Comparison of ENCODE assay signal across 9 cellular contexts in genomic region chr2:121128741-121129659, GRCh38.
DNase-seq lines count a peak whose midpoint lies in the region; ATAC-seq, FAIRE-seq and TF ChIP-seq lines count a peak whose summit lies in the region.
"Had no signal": no experiment of that assay in that cellular context is flagged by ENCODE, and none has a peak within 500 bp of the region (broad histone marks: within the 10 kb centered on the region; RNA-seq: fewer than 3 reads in every experiment).

No MANE protein-coding gene starts in this region.

- H3K27me3 ChIP-seq in mesendoderm (ENCODE audit: insufficient read depth, low read length, poor library complexity), result no peaks in the 10 kb centered on the region

- H3K36me3 ChIP-seq in mesendoderm (ENCODE audit: control insufficient read depth, insufficient read depth, low read length), result no peaks in the 10 kb centered on the region

- no peak overlapping the region for H3K4me2 ChIP-seq in mesendoderm (ENCODE audit: low read length)

- H3K27ac ChIP-seq in mesendoderm (ENCODE audit: low read depth, low read length), result no peak overlapping the region

- no peak overlapping the region for H3K9ac ChIP-seq in mesendoderm (ENCODE audit: low read length)

- no peak for TF ChIP-seq POLR2A in H54 (IDR thresholded peaks at IDR 0.05; ENCODE audit: low read depth, low read length)

- ATAC-seq in GM19328 (IDR thresholded peaks at IDR 0.05; ENCODE audit: unreplicated experiment) (no peak), sciatic nerve (no peak)

- DNase-seq in stimulated activated CD4-positive, alpha-beta T cell treated with anti-CD3 and anti-CD28 coated beads, Interleukin-15, amount 100 ng/mL, for 24 hours, result peak; percentile 39
- no peak for DNase-seq in stimulated activated CD4-positive, alpha-beta T cell treated with anti-CD3 and anti-CD28 coated beads, Interleukin-1b, Interleukin-23, amount 100 ng/mL, for 48 hours
- DNase-seq in NCI-H226 (peak; percentile 52), chondrocyte (ENCODE audit: low spot score) (no peak), mesendoderm (peak; percentile 86), H54 (ENCODE audit: insufficient read length, low spot score) (no peak), sciatic nerve (ENCODE audit: low spot score) (no peak)

- no peak overlapping the region for H2BK15ac ChIP-seq in mesendoderm (replicated peaks; ENCODE audit: low read depth)

- H3K4me1 Mint-ChIP-seq in chondrocyte (ENCODE audit: low read depth), result peaks cover 3% of the 10 kb centered on the region
- H3K4me1 Mint-ChIP-seq: central memory CD8-positive, alpha-beta T cell had no signal

- H3K79me2 ChIP-seq in mesendoderm (ENCODE audit: control insufficient read depth, insufficient read depth, low read length), result no peaks in the 10 kb centered on the region

- no peak overlapping the region for H3K56ac ChIP-seq in mesendoderm (ENCODE audit: low read length)

- H2BK120ac ChIP-seq in mesendoderm (ENCODE audit: low read depth, low read length), result no peak overlapping the region

- H3K36me3 Mint-ChIP-seq in chondrocyte (ENCODE audit: low read depth), result no peaks in the 10 kb centered on the region

- H3K79me1 ChIP-seq in mesendoderm (ENCODE audit: low read length), result no peaks in the 10 kb centered on the region

- no peak overlapping the region for H4K5ac ChIP-seq in mesendoderm (ENCODE audit: low read length)

- H3K27ac Mint-ChIP-seq in chondrocyte (ENCODE audit: unreplicated experiment), result no peak overlapping the region

- no peak overlapping the region for H3K18ac ChIP-seq in mesendoderm (ENCODE audit: low read length)

- H3K23ac ChIP-seq in mesendoderm (ENCODE audit: low read length), result no peak overlapping the region

- peaks cover 2% of the 10 kb centered on the region for H3K4me1 ChIP-seq in mesendoderm (ENCODE audit: control insufficient read depth, low read depth, low read length)

- no peak overlapping the region for H3K4me3 ChIP-seq in mesendoderm (ENCODE audit: low read length)

- FAIRE-seq in H54 (lab: Jason Lieb, UNC), result no peak

- H3K4ac ChIP-seq in mesendoderm (ENCODE audit: low read depth, low read length), result no peak overlapping the region

- H3K4me3 Mint-ChIP-seq in chondrocyte (ENCODE audit: unreplicated experiment), result no peak overlapping the region
- H3K4me3 Mint-ChIP-seq: central memory CD8-positive, alpha-beta T cell had no signal

- peaks cover 41% of the 10 kb centered on the region for H3K27me3 Mint-ChIP-seq in chondrocyte (ENCODE audit: low read depth)
- H3K27me3 Mint-ChIP-seq: central memory CD8-positive, alpha-beta T cell had no signal

- no peak overlapping the region for H2AK5ac ChIP-seq in mesendoderm (ENCODE audit: low read length)

- no peak overlapping the region for H4K8ac ChIP-seq in mesendoderm (ENCODE audit: low read depth, low read length)

- H3K9me3 Mint-ChIP-seq in chondrocyte (ENCODE audit: low read depth), result no peaks in the 10 kb centered on the region
- H3K9me3 Mint-ChIP-seq: central memory CD8-positive, alpha-beta T cell had no signal

- WGBS in mesendoderm (ENCODE audit: extremely low coverage, insufficient coverage, low lambda C conversion rate), result no CpG with 5 or more reads among the region's 12 CpGs

- TF ChIP-seq CTCF in chondrocyte (IDR thresholded peaks at IDR 0.05), result peak; percentile 79

- intact Hi-C loops in sciatic nerve (cut with DNase I), result no loop called here

- no peak overlapping the region for H2BK5ac ChIP-seq in mesendoderm (ENCODE audit: low read length)

Comparison
In these comparisons a context has a peak if more than half of its experiments do, and no peak if none do; other contexts are left out.
1. DNase-seq: peak in stimulated activated CD4-positive, alpha-beta T cell treated with anti-CD3 and anti-CD28 coated beads, Interleukin-15, amount 100 ng/mL, for 24 hours (single experiment), NCI-H226 (single experiment) and mesendoderm (single experiment); none in stimulated activated CD4-positive, alpha-beta T cell treated with anti-CD3 and anti-CD28 coated beads, Interleukin-1b, Interleukin-23, amount 100 ng/mL, for 48 hours (single experiment), chondrocyte (single experiment), H54 (single experiment) and sciatic nerve (single experiment).